8 cellular contexts compared by ENCODE assay signal in the genomic region with DNA sequence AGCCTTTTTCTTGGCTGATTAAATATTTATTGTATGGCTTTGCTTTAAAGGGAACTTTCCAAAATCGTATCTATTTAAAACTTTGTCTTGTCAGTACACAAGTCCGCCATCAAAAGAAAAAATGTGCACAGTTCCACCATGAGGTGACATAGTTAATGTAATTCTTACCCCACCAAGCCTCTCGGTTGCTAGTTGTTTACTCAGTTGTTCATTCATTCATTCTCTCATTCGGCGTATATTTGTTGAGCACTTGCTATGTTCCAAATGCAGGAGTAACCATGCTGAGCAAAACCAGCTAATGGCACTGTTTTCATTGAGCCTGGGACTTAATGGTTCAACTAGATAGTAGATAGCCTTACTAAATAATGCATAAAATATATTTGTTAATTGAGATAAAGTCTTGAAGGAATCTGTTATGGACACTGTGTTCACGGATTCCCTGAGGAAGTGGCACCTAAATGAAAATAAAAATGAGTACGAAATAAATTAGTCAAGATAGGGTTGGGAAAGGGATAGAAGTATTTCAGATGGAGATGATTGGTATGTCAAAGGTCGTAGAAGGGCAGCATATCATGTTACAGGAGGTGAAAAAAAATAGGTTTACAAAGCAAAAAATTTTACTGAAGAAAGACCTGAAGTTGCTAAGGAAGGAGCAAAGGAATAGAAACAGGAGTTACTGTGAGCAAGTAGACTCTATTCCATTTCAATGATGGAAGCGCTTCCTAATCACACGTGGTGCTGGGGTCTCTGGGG. TPM values are rescaled to one million over a fixed set of nuclear protein-coding genes. Genes with fewer than 3 reads are reported as not detected.
DNase-seq lines count a peak whose midpoint lies in the region; ATAC-seq and TF ChIP-seq lines count a peak whose summit lies in the region.

No MANE protein-coding gene starts in this region.

- H3K9me3 Mint-ChIP-seq in activated CD4-positive, alpha-beta T cell treated with anti-CD3 and anti-CD28 coated beads, Interleukin-2, amount 10 ng/mL, durations not matched to agents 24 days and 14 days = no peaks in the 10 kb centered on the region
- no peaks in the 10 kb centered on the region for H3K9me3 Mint-ChIP-seq in activated naive CD8-positive, alpha-beta T cell treated with anti-CD3 and anti-CD28 coated beads for 36 hours

- no peaks in the 10 kb centered on the region for H3K27me3 ChIP-seq in kidney epithelial cell (ENCODE audit: control insufficient read depth, insufficient read depth, low read length)
- no peaks in the 10 kb centered on the region for H3K27me3 ChIP-seq in thoracic aorta (replicated peaks; ENCODE audit: insufficient read depth)

- H3K4me3 ChIP-seq in kidney epithelial cell (ENCODE audit: low read depth, low read length) = peak overlapping the region; percentile 88
- H3K4me3 ChIP-seq in thoracic aorta = peak overlapping the region; percentile 92

- peaks cover 33% of the 10 kb centered on the region for H3K4me1 Mint-ChIP-seq in activated CD4-positive, alpha-beta T cell treated with anti-CD3 and anti-CD28 coated beads, Interleukin-2, amount 10 ng/mL, durations not matched to agents 24 days and 14 days
- H3K4me1 Mint-ChIP-seq in activated naive CD8-positive, alpha-beta T cell treated with anti-CD3 and anti-CD28 coated beads for 36 hours = peaks cover 34% of the 10 kb centered on the region

- no peak overlapping the region for H3K27ac ChIP-seq in thoracic aorta

- no peak for DNase-seq in activated CD4-positive, alpha-beta T cell treated with anti-CD3 and anti-CD28 coated beads, Interleukin-2, amount 10 ng/mL, durations not matched to agents 24 days and 14 days
- no peak for DNase-seq in activated CD4-positive, alpha-beta T cell treated with anti-CD3 and anti-CD28 coated beads for 1 hour
- DNase-seq in activated naive CD8-positive, alpha-beta T cell treated with anti-CD3 and anti-CD28 coated beads for 36 hours = no peak
- DNase-seq in kidney epithelial cell (ENCODE audit: low read depth) (no peak), thoracic aorta (ENCODE audit: low spot score) (no peak), ecto neural progenitor cell (ENCODE audit: low spot score) (no peak), NCI-H146 (lab: John Stamatoyannopoulos, UW) (no peak)
- no peak for DNase-seq in central memory CD4-positive, alpha-beta T cell

- no peaks in the 10 kb centered on the region for H3K9me3 ChIP-seq in thoracic aorta

- intact Hi-C loops in activated CD4-positive, alpha-beta T cell treated with anti-CD3 and anti-CD28 coated beads, Interleukin-2, amount 10 ng/mL, durations not matched to agents 24 days and 14 days (cut with micrococcal nuclease) = loop anchor here (2.0 to 5.0 kb wide), 4 partner anchors 35 to 210 kb away; a partner anchor contains a TSS

- H3K4me1 ChIP-seq in thoracic aorta (ENCODE audit: control insufficient read depth in 1 of 2, low read depth in 2 of 2) = peaks cover 26 to 27% of the 10 kb centered on the region in 2 donors

- H3K27ac Mint-ChIP-seq in activated CD4-positive, alpha-beta T cell treated with anti-CD3 and anti-CD28 coated beads, Interleukin-2, amount 10 ng/mL, durations not matched to agents 24 days and 14 days = peak overlapping the region; percentile 62
- peak overlapping the region; percentile 77 for H3K27ac Mint-ChIP-seq in activated naive CD8-positive, alpha-beta T cell treated with anti-CD3 and anti-CD28 coated beads for 36 hours

- no peaks in the 10 kb centered on the region for H3K27me3 Mint-ChIP-seq in activated CD4-positive, alpha-beta T cell treated with anti-CD3 and anti-CD28 coated beads, Interleukin-2, amount 10 ng/mL, durations not matched to agents 24 days and 14 days
- no peaks in the 10 kb centered on the region for H3K27me3 Mint-ChIP-seq in activated naive CD8-positive, alpha-beta T cell treated with anti-CD3 and anti-CD28 coated beads for 36 hours

- TF ChIP-seq CTCF in kidney epithelial cell (IDR thresholded peaks at IDR 0.05; ENCODE audit: insufficient read depth, low read length, poor library complexity, severe bottlenecking) = no peak
- no peak for TF ChIP-seq CTCF in thoracic aorta (IDR thresholded peaks at IDR 0.05)

- peaks cover 21% of the 10 kb centered on the region for H3K36me3 Mint-ChIP-seq in activated CD4-positive, alpha-beta T cell treated with anti-CD3 and anti-CD28 coated beads, Interleukin-2, amount 10 ng/mL, durations not matched to agents 24 days and 14 days (ENCODE audit: low read depth)
- peaks cover 4% of the 10 kb centered on the region for H3K36me3 Mint-ChIP-seq in activated naive CD8-positive, alpha-beta T cell treated with anti-CD3 and anti-CD28 coated beads for 36 hours

- peak overlapping the region; percentile 94 for H3K4me3 Mint-ChIP-seq in activated CD4-positive, alpha-beta T cell treated with anti-CD3 and anti-CD28 coated beads, Interleukin-2, amount 10 ng/mL, durations not matched to agents 24 days and 14 days
- peak overlapping the region; percentile 93 for H3K4me3 Mint-ChIP-seq in activated naive CD8-positive, alpha-beta T cell treated with anti-CD3 and anti-CD28 coated beads for 36 hours

- H3K36me3 ChIP-seq in kidney epithelial cell (ENCODE audit: control insufficient read depth, insufficient read depth, low read length) = no peaks in the 10 kb centered on the region
- H3K36me3 ChIP-seq in thoracic aorta = no peaks in the 10 kb centered on the region

- no peak for ATAC-seq in thoracic aorta (ENCODE audit: insufficient number of reproducible peaks, low FRiP score, low read depth)

RNA-seq across cellular contexts. Expression of a gene that starts 1.5 kb away (rescaled TPM):
- total RNA-seq in activated CD4-positive, alpha-beta T cell treated with anti-CD3 and anti-CD28 coated beads, Interleukin-2, amount 10 ng/mL, durations not matched to agents 24 days and 14 days = 14.5 and 17.8 TPM in 2 replicates
- 10 to 100 TPM; 10.5 to 12.9 TPM for total RNA-seq in activated naive CD8-positive, alpha-beta T cell treated with anti-CD3 and anti-CD28 coated beads for 36 hours
- total RNA-seq in kidney epithelial cell (20.7 and 21.6 TPM in 2 replicates), thoracic aorta (10 to 100 TPM; 24.4 to 47.4 TPM)

RNA-seq across cellular contexts. Expression of a gene that starts 17.3 kb away (rescaled TPM):
- 104 and 109 TPM in 2 replicates for total RNA-seq in activated CD4-positive, alpha-beta T cell treated with anti-CD3 and anti-CD28 coated beads, Interleukin-2, amount 10 ng/mL, durations not matched to agents 24 days and 14 days
- total RNA-seq in activated naive CD8-positive, alpha-beta T cell treated with anti-CD3 and anti-CD28 coated beads for 36 hours = 100 to 1,000 TPM; 139 to 147 TPM
- total RNA-seq in kidney epithelial cell (27.6 and 50.4 TPM in 2 replicates), thoracic aorta (10 to 100 TPM; 26.5 to 38.7 TPM)

RNA-seq across cellular contexts. Expression of a gene that starts 48.5 kb away (rescaled TPM):
- 12.4 and 13.2 TPM in 2 replicates for total RNA-seq in activated CD4-positive, alpha-beta T cell treated with anti-CD3 and anti-CD28 coated beads, Interleukin-2, amount 10 ng/mL, durations not matched to agents 24 days and 14 days
- total RNA-seq in activated naive CD8-positive, alpha-beta T cell treated with anti-CD3 and anti-CD28 coated beads for 36 hours = 10 to 100 TPM in 1 of 2 experiments, 1 to 10 TPM in 1; 9.4 to 10.3 TPM
- 3.5 and 4.2 TPM in 2 replicates for total RNA-seq in kidney epithelial cell
- total RNA-seq in thoracic aorta = 10 to 100 TPM; 10.7 to 14.9 TPM
